Comparison of ENCODE assay signal across 9 cellular contexts in genomic region chr10:4807803-4808507, GRCh38. TPM values are rescaled to one million over a fixed set of nuclear protein-coding genes. Genes with fewer than 3 reads are reported as not detected.
DNase-seq lines count a peak whose midpoint lies in the region; ATAC-seq and TF ChIP-seq lines count a peak whose summit lies in the region.
"Had no signal": no experiment of that assay in that cellular context is flagged by ENCODE, and none has a peak within 500 bp of the region (broad histone marks: within the 10 kb centered on the region; RNA-seq: fewer than 3 reads in every experiment).

No MANE protein-coding gene starts in this region.

- no peaks in the 10 kb centered on the region for H3K9me3 Mint-ChIP-seq in activated CD8-positive, alpha-beta T cell treated with anti-CD3 and anti-CD28 coated beads, Interleukin-2, amount 10 ng/mL, durations not matched to agents 7 days and 5 days (ENCODE audit: insufficient read depth)
- H3K9me3 Mint-ChIP-seq in activated CD8-positive, alpha-beta T cell treated with anti-CD3 and anti-CD28 coated beads for 36 hours, result no peaks in the 10 kb centered on the region

- intact Hi-C loops in activated CD8-positive, alpha-beta T cell treated with anti-CD3 and anti-CD28 coated beads for 36 hours (cut with micrococcal nuclease), result no loop called here

- H3K27me3 Mint-ChIP-seq in activated CD8-positive, alpha-beta T cell treated with anti-CD3 and anti-CD28 coated beads, Interleukin-2, amount 10 ng/mL, durations not matched to agents 7 days and 5 days (ENCODE audit: low read depth), result peaks cover 17% of the 10 kb centered on the region
- H3K27me3 Mint-ChIP-seq in activated CD8-positive, alpha-beta T cell treated with anti-CD3 and anti-CD28 coated beads for 36 hours, result peaks cover 6% of the 10 kb centered on the region

- TF ChIP-seq CTCF in activated CD8-positive, alpha-beta T cell treated with anti-CD3 and anti-CD28 coated beads for 36 hours (IDR thresholded peaks at IDR 0.05), result no peak

- H3K27ac Mint-ChIP-seq in activated CD8-positive, alpha-beta T cell treated with anti-CD3 and anti-CD28 coated beads, Interleukin-2, amount 10 ng/mL, durations not matched to agents 7 days and 5 days, result peak overlapping the region; percentile 2
- H3K27ac Mint-ChIP-seq in activated CD8-positive, alpha-beta T cell treated with anti-CD3 and anti-CD28 coated beads for 36 hours, result no peak overlapping the region

- DNase-seq in activated CD8-positive, alpha-beta T cell treated with anti-CD3 and anti-CD28 coated beads, Interleukin-2, amount 10 ng/mL, durations not matched to agents 7 days and 5 days, result no peak
- DNase-seq in activated CD8-positive, alpha-beta T cell treated with anti-CD3 and anti-CD28 coated beads for 36 hours, result no peak
- DNase-seq in dedifferentiated amniotic fluid mesenchymal stem cell (ENCODE audit: extremely low spot score) (peak; percentile 54), OCI-M2 (lab: John Stamatoyannopoulos, UW; ENCODE audit: unreplicated experiment) (no peak)
- DNase-seq in stimulated activated naive CD4-positive, alpha-beta T cell (lab: John Stamatoyannopoulos, UW), result no peak
- no peak for DNase-seq in activated CD4-positive, CD25-positive, alpha-beta regulatory T cell treated with anti-CD3 and anti-CD28 coated beads, Interleukin-2, amount 50 U/mL, for 72 hours
- DNase-seq: NCI-H69 had no signal

- no peaks in the 10 kb centered on the region for H3K36me3 Mint-ChIP-seq in activated CD8-positive, alpha-beta T cell treated with anti-CD3 and anti-CD28 coated beads, Interleukin-2, amount 10 ng/mL, durations not matched to agents 7 days and 5 days (ENCODE audit: low read depth)
- no peaks in the 10 kb centered on the region for H3K36me3 Mint-ChIP-seq in activated CD8-positive, alpha-beta T cell treated with anti-CD3 and anti-CD28 coated beads for 36 hours (ENCODE audit: low read depth)

- H3K4me1 Mint-ChIP-seq in activated CD8-positive, alpha-beta T cell treated with anti-CD3 and anti-CD28 coated beads, Interleukin-2, amount 10 ng/mL, durations not matched to agents 7 days and 5 days (ENCODE audit: low read depth), result no peaks in the 10 kb centered on the region
- no peaks in the 10 kb centered on the region for H3K4me1 Mint-ChIP-seq in activated CD8-positive, alpha-beta T cell treated with anti-CD3 and anti-CD28 coated beads for 36 hours (ENCODE audit: low read depth)

- no peak overlapping the region for H3K4me3 Mint-ChIP-seq in activated CD8-positive, alpha-beta T cell treated with anti-CD3 and anti-CD28 coated beads, Interleukin-2, amount 10 ng/mL, durations not matched to agents 7 days and 5 days
- H3K4me3 Mint-ChIP-seq in activated CD8-positive, alpha-beta T cell treated with anti-CD3 and anti-CD28 coated beads for 36 hours, result no peak overlapping the region

- ATAC-seq in activated CD8-positive, alpha-beta T cell treated with anti-CD3 and anti-CD28 coated beads, Interleukin-2, amount 10 ng/mL, durations not matched to agents 7 days and 5 days, result no peak
- ATAC-seq in activated CD8-positive, alpha-beta T cell treated with anti-CD3 and anti-CD28 coated beads for 36 hours, result no peak
- ATAC-seq in HG03442 (IDR thresholded peaks at IDR 0.05; ENCODE audit: unreplicated experiment) (peak; percentile 59), GM21526 (IDR thresholded peaks at IDR 0.05; ENCODE audit: low FRiP score, unreplicated experiment) (no peak)

- CTCF ChIA-PET in activated CD8-positive, alpha-beta T cell treated with anti-CD3 and anti-CD28 coated beads, Interleukin-2, amount 10 ng/mL, durations not matched to agents 7 days and 5 days (lab: Charles Lee), result interaction anchor here (1.2 kb wide), 1 partner anchor 7 kb away, joined by 3 read pairs; no protein-coding TSS in a partner anchor
- CTCF ChIA-PET in activated CD8-positive, alpha-beta T cell treated with anti-CD3 and anti-CD28 coated beads for 36 hours (lab: Charles Lee), result interaction anchor here (1.7 kb wide), 1 partner anchor 7 kb away, joined by 9 read pairs; no protein-coding TSS in a partner anchor

- POLR2A ChIA-PET in activated CD8-positive, alpha-beta T cell treated with anti-CD3 and anti-CD28 coated beads, Interleukin-2, amount 10 ng/mL, durations not matched to agents 7 days and 5 days (lab: Charles Lee), result no interaction called here
- POLR2A ChIA-PET in activated CD8-positive, alpha-beta T cell treated with anti-CD3 and anti-CD28 coated beads for 36 hours (lab: Charles Lee), result no interaction called here

RNA-seq across cellular contexts. Expression of gene AKR1E2, which starts 18.1 kb away (rescaled TPM):
- total RNA-seq in activated CD8-positive, alpha-beta T cell treated with anti-CD3 and anti-CD28 coated beads, Interleukin-2, amount 10 ng/mL, durations not matched to agents 7 days and 5 days, result 1 to 10 TPM; 6.5 to 8.9 TPM
- 1 to 10 TPM; 6.1 to 6.5 TPM for total RNA-seq in activated CD8-positive, alpha-beta T cell treated with anti-CD3 and anti-CD28 coated beads for 36 hours
